14 cellular contexts compared by ENCODE assay signal in genomic region chr2:132632000-132632649, GRCh38. TPM values are rescaled to one million over a fixed set of nuclear protein-coding genes. Genes with fewer than 3 reads are reported as not detected.
DNase-seq lines count a peak whose midpoint lies in the region; ATAC-seq and TF ChIP-seq lines count a peak whose summit lies in the region.
"Had no signal": no experiment of that assay in that cellular context is flagged by ENCODE, and none has a peak within 500 bp of the region (broad histone marks: within the 10 kb centered on the region; RNA-seq: fewer than 3 reads in every experiment).

No MANE protein-coding gene starts in this region.

- POLR2A ChIA-PET in WTC11 (lab: Charles Lee) = no interaction called here

- no peak overlapping the region for H3K4me3 Mint-ChIP-seq in WTC11
- H3K4me3 Mint-ChIP-seq: CD4-positive, alpha-beta T cell; H9 had no signal

- no peak overlapping the region for H3K27ac Mint-ChIP-seq in WTC11
- H3K27ac Mint-ChIP-seq: CD4-positive, alpha-beta T cell; H9 had no signal

- no peaks in the 10 kb centered on the region; the same call in 1 of the 2 replicates for H3K36me3 Mint-ChIP-seq in WTC11

- H3K27ac ChIP-seq in brain microvascular endothelial cell = no peak overlapping the region

- intact Hi-C loops in sciatic nerve (cut with DNase I) = no loop called here

- TF ChIP-seq CTCF in WTC11 (IDR thresholded peaks at IDR 0.05) (no peak), brain microvascular endothelial cell (IDR thresholded peaks at IDR 0.05; ENCODE audit: low read depth, low read length, missing control alignments) (no peak)

- peaks cover 9% of the 10 kb centered on the region for H3K9me3 Mint-ChIP-seq in WTC11

- CTCF ChIA-PET in WTC11 (lab: Charles Lee) = interaction anchor here (1.2 kb wide), 1 partner anchor 19 kb away, joined by 4 read pairs; no protein-coding TSS in a partner anchor

- DNase-seq in GM04503 (ENCODE audit: low read depth) (peak; percentile 38), WTC11 (ENCODE audit: low spot score) (no peak), iris pigment epithelial cell (ENCODE audit: low read depth) (peak; percentile 10), sciatic nerve (ENCODE audit: low spot score) (no peak), brain microvascular endothelial cell (no peak), iPS-NIHi11 (ENCODE audit: low spot score) (no peak), NCI-H1092 (lab: John Stamatoyannopoulos, UW) (no peak), NCI-H1930 (lab: John Stamatoyannopoulos, UW) (no peak)
- DNase-seq: activated CD4-positive, alpha-beta T cell treated with anti-CD3 and anti-CD28 coated beads, Interleukin-2, amount 50 U/mL, for 48 hours; CD4-positive, alpha-beta T cell; H9; MV-4-11; NCI-H748 treated with DMSO at 0.1 percent for 48 hours; stimulated activated CD4-positive, alpha-beta T cell treated with anti-CD3 and anti-CD28 coated beads, Interleukin-4, amount 100 ng/mL, for 4 hours had no signal

- H3K4me3 ChIP-seq in brain microvascular endothelial cell (ENCODE audit: low read depth, low read length) = no peak overlapping the region

- no peaks in the 10 kb centered on the region for H3K27me3 ChIP-seq in brain microvascular endothelial cell (replicated peaks)

- no peak for ATAC-seq in WTC11
- ATAC-seq in sciatic nerve = peak; percentile 45

- in situ Hi-C loops in brain microvascular endothelial cell (cut with HindIII; ENCODE audit: low pct_ligation_motif_present, low sequenced_read_pairs) = no loop called here

- no peaks in the 10 kb centered on the region; the same call in 1 of the 2 replicates for H3K27me3 Mint-ChIP-seq in WTC11 (ENCODE audit: low read depth)
- H3K27me3 Mint-ChIP-seq: CD4-positive, alpha-beta T cell had no signal

- peaks cover 11% of the 10 kb centered on the region for H3K4me1 Mint-ChIP-seq in WTC11

- no peaks in the 10 kb centered on the region for H3K36me3 ChIP-seq in brain microvascular endothelial cell (replicated peaks)

TF ChIP-seq in WTC11, 78 proteins besides CTCF, POLR2A, EP300 and RAD21:
- TF ChIP-seq ZNF232 (CRISPR knock-in tag; IDR thresholded peaks at IDR 0.05) = no peak
- no peak for TF ChIP-seq ZNF317 (CRISPR knock-in tag; IDR thresholded peaks at IDR 0.05; ENCODE audit: borderline replicate concordance, low read depth)
- no peak for TF ChIP-seq E2F5 (CRISPR knock-in tag; IDR thresholded peaks at IDR 0.05)
- 0 out of 2 replicates have a peak, but pooled peaks have one; percentile 4 for TF ChIP-seq HMGA2 (CRISPR knock-in tag; IDR thresholded peaks at IDR 0.05)
- no peak for TF ChIP-seq AFF4 (CRISPR knock-in tag; IDR thresholded peaks at IDR 0.05; ENCODE audit: borderline replicate concordance)
- TF ChIP-seq ZNF263 (CRISPR knock-in tag; IDR thresholded peaks at IDR 0.05; ENCODE audit: low read depth) = no peak
- no peak for TF ChIP-seq IRF1 (CRISPR knock-in tag; IDR thresholded peaks at IDR 0.05)
- TF ChIP-seq ARID4B (CRISPR knock-in tag; IDR thresholded peaks at IDR 0.05; ENCODE audit: borderline replicate concordance) = no peak
- no peak for TF ChIP-seq NFATC4 (CRISPR knock-in tag; IDR thresholded peaks at IDR 0.05)

RNA-seq across cellular contexts. Expression of gene LYPD1, which starts 37.9 kb away (rescaled TPM):
- total RNA-seq in WTC11 (2021) (2.8 to 4.7 TPM (median 4.1 TPM) in 3 replicates), sciatic nerve (1.2 TPM)
- total RNA-seq: CD4-positive, alpha-beta T cell had no signal

Comparison
In these comparisons a context has a peak if more than half of its experiments do, and no peak if none do; other contexts are left out.
1. DNase-seq: peak in GM04503 (single experiment) and iris pigment epithelial cell (single experiment); none in WTC11 (single experiment), sciatic nerve (single experiment), brain microvascular endothelial cell (single experiment), iPS-NIHi11 (single experiment), NCI-H1092 (single experiment) and NCI-H1930 (0 of 2).